In the genomic region with DNA sequence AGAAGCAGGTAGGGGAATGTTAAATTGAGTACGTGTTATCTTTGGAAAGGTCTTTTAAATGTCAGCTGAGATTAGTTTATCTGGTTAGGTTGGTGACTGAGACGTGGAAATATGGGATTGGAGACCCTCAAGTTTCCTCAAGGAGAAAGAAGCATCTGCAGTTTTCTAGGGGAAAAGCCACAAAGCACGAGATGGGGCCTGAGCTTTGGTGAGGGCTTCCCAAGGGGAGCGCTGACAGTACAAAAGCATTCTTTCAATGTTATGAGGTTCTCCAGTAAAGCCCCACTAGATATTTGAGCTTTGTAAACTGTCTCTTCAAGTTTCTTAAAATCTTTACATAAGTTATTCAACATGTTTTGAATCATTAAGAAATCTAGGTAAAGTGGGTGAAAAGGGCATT, we compare ENCODE assay signal across 1 cellular context.
TF ChIP-seq lines count a peak whose summit lies in the region.

No MANE protein-coding gene starts in this region.

TF ChIP-seq in H1, 55 proteins besides CTCF, POLR2A, EP300 and RAD21:
- TF ChIP-seq KDM1A (IDR thresholded peaks at IDR 0.05; ENCODE audit: borderline replicate concordance, low read length): no peak
- TF ChIP-seq, protein P1, sequence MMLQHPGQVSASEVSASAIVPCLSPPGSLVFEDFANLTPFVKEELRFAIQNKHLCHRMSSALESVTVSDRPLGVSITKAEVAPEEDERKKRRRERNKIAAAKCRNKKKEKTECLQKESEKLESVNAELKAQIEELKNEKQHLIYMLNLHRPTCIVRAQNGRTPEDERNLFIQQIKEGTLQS (IDR thresholded peaks at IDR 0.05; ENCODE audit: insufficient read depth, low read depth, low read length): no peak
- no peak for TF ChIP-seq RBBP5 (IDR thresholded peaks at IDR 0.05; ENCODE audit: borderline replicate concordance, low read depth, low read length)
- no peak for TF ChIP-seq POLR2AphosphoS5 (IDR thresholded peaks at IDR 0.05; ENCODE audit: low read depth, low read length)
- no peak for TF ChIP-seq ZNF274 (IDR thresholded peaks at IDR 0.05; ENCODE audit: borderline replicate concordance, extremely low read depth, low read length)
- TF ChIP-seq, protein P2, sequence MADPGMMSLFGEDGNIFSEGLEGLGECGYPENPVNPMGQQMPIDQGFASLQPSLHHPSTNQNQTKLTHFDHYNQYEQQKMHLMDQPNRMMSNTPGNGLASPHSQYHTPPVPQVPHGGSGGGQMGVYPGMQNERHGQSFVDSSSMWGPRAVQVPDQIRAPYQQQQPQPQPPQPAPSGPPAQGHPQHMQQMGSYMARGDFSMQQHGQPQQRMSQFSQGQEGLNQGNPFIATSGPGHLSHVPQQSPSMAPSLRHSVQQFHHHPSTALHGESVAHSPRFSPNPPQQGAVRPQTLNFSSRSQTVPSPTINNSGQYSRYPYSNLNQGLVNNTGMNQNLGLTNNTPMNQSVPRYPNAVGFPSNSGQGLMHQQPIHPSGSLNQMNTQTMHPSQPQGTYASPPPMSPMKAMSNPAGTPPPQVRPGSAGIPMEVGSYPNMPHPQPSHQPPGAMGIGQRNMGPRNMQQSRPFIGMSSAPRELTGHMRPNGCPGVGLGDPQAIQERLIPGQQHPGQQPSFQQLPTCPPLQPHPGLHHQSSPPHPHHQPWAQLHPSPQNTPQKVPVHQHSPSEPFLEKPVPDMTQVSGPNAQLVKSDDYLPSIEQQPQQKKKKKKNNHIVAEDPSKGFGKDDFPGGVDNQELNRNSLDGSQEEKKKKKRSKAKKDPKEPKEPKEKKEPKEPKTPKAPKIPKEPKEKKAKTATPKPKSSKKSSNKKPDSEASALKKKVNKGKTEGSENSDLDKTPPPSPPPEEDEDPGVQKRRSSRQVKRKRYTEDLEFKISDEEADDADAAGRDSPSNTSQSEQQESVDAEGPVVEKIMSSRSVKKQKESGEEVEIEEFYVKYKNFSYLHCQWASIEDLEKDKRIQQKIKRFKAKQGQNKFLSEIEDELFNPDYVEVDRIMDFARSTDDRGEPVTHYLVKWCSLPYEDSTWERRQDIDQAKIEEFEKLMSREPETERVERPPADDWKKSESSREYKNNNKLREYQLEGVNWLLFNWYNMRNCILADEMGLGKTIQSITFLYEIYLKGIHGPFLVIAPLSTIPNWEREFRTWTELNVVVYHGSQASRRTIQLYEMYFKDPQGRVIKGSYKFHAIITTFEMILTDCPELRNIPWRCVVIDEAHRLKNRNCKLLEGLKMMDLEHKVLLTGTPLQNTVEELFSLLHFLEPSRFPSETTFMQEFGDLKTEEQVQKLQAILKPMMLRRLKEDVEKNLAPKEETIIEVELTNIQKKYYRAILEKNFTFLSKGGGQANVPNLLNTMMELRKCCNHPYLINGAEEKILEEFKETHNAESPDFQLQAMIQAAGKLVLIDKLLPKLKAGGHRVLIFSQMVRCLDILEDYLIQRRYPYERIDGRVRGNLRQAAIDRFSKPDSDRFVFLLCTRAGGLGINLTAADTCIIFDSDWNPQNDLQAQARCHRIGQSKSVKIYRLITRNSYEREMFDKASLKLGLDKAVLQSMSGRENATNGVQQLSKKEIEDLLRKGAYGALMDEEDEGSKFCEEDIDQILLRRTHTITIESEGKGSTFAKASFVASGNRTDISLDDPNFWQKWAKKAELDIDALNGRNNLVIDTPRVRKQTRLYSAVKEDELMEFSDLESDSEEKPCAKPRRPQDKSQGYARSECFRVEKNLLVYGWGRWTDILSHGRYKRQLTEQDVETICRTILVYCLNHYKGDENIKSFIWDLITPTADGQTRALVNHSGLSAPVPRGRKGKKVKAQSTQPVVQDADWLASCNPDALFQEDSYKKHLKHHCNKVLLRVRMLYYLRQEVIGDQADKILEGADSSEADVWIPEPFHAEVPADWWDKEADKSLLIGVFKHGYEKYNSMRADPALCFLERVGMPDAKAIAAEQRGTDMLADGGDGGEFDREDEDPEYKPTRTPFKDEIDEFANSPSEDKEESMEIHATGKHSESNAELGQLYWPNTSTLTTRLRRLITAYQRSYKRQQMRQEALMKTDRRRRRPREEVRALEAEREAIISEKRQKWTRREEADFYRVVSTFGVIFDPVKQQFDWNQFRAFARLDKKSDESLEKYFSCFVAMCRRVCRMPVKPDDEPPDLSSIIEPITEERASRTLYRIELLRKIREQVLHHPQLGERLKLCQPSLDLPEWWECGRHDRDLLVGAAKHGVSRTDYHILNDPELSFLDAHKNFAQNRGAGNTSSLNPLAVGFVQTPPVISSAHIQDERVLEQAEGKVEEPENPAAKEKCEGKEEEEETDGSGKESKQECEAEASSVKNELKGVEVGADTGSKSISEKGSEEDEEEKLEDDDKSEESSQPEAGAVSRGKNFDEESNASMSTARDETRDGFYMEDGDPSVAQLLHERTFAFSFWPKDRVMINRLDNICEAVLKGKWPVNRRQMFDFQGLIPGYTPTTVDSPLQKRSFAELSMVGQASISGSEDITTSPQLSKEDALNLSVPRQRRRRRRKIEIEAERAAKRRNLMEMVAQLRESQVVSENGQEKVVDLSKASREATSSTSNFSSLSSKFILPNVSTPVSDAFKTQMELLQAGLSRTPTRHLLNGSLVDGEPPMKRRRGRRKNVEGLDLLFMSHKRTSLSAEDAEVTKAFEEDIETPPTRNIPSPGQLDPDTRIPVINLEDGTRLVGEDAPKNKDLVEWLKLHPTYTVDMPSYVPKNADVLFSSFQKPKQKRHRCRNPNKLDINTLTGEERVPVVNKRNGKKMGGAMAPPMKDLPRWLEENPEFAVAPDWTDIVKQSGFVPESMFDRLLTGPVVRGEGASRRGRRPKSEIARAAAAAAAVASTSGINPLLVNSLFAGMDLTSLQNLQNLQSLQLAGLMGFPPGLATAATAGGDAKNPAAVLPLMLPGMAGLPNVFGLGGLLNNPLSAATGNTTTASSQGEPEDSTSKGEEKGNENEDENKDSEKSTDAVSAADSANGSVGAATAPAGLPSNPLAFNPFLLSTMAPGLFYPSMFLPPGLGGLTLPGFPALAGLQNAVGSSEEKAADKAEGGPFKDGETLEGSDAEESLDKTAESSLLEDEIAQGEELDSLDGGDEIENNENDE (IDR thresholded peaks at IDR 0.05; ENCODE audit: insufficient replicate concordance, low read length): no peak
- TF ChIP-seq TEAD4 (IDR thresholded peaks at IDR 0.05; ENCODE audit: low read depth, low read length): no peak
